Comparison of ENCODE assay signal across 35 cellular contexts in the genomic region with DNA sequence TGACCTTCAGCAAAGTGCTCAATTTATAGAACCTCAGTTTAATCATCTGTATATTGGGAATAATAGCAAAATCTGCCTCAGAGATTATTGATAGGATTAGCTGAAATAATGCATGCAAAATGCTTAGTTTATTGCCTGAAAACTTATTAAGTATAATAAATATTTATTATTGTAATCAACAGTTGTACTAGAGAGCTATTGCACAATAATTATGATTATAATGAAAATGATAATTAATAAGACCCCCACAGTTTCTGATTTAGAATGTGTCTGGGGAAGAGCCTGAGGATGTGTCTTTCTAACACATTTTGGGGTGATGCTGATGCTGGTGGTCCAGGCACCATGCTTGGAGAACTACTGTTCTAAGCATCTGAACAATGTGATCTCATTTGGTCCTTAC.
"Had no signal": no experiment of that assay in that cellular context is flagged by ENCODE, and none has a peak within 500 bp of the region (broad histone marks: within the 10 kb centered on the region; RNA-seq: fewer than 3 reads in every experiment).

No MANE protein-coding gene starts in this region.

- H3K27ac ChIP-seq: KMS-11 had no signal

- H3K9ac ChIP-seq: KMS-11 had no signal

- DNase-seq: Karpas-422, Kasumi-1, MG63, MM.1S, MV-4-11, NCI-H1048, NCI-H1092, NCI-H1092 treated with DMSO at 0.1 percent for 48 hours, NCI-H1105, NCI-H1105 treated with DMSO at 0.1 percent for 48 hours, NCI-H1417, NCI-H1417 treated with DMSO at 0.1 percent for 48 hours, NCI-H1436, NCI-H1436 treated with DMSO at 0.1 percent for 48 hours, NCI-H146, NCI-H1694, NCI-H1694 treated with DMSO at 0.1 percent for 48 hours, NCI-H187, NCI-H187 treated with DMSO at 0.1 percent for 48 hours, NCI-H1930, NCI-H2029, NCI-H2029 treated with DMSO at 0.1 percent for 48 hours, NCI-H2081, NCI-H2081 treated with DMSO at 0.1 percent for 48 hours, NCI-H2107, NCI-H2171, NCI-H2171 treated with DMSO at 0.1 percent for 48 hours, NCI-H226, NCI-H345, NCI-H510A, NCI-H510A treated with DMSO at 0.1 percent for 48 hours, NCI-H524, NCI-H524 treated with DMSO at 0.1 percent for 48 hours, NCI-H526 had no signal

- H3K36me3 ChIP-seq: MG63 had no signal

- H3K4me2 ChIP-seq: KMS-11 had no signal

- H3K4me3 ChIP-seq: MG63 had no signal

- H3K9me3 ChIP-seq: MG63 had no signal
